Comparison of ENCODE assay signal across 3 cellular contexts in genomic region chr2:156897548-156897947, GRCh38.
TF ChIP-seq lines count a peak whose summit lies in the region.

No MANE protein-coding gene starts in this region.

TF ChIP-seq in HepG2, 621 proteins besides CTCF, POLR2A, EP300 and RAD21:
- peak; percentile 53 for TF ChIP-seq CEBPB (IDR thresholded peaks at IDR 0.05; ENCODE audit: borderline replicate concordance, low read depth, low read length)
- TF ChIP-seq POGZ (CRISPR knock-in tag; IDR thresholded peaks at IDR 0.05), result no peak

TF ChIP-seq in IMR-90, 13 proteins besides CTCF, POLR2A, EP300 and RAD21:
- TF ChIP-seq CEBPB (IDR thresholded peaks at IDR 0.05; ENCODE audit: low read depth, low read length), result peak; percentile 28; the same call in 1 of the 2 replicates
- TF ChIP-seq, protein P1, sequence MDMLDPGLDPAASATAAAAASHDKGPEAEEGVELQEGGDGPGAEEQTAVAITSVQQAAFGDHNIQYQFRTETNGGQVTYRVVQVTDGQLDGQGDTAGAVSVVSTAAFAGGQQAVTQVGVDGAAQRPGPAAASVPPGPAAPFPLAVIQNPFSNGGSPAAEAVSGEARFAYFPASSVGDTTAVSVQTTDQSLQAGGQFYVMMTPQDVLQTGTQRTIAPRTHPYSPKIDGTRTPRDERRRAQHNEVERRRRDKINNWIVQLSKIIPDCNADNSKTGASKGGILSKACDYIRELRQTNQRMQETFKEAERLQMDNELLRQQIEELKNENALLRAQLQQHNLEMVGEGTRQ (IDR thresholded peaks at IDR 0.05; ENCODE audit: low read depth, low read length), result no peak
TF ChIP-seq in IMR-90: peak in this region for 1.

TF ChIP-seq in K562, 482 proteins besides CTCF, POLR2A, EP300 and RAD21:
- TF ChIP-seq CSDE1 (IDR thresholded peaks at IDR 0.05) (no peak), CEBPB (tag; IDR thresholded peaks at IDR 0.05) (peak; percentile 39), ZC3H11A (IDR thresholded peaks at IDR 0.05; ENCODE audit: low read depth, low read length) (no peak), MAFF (IDR thresholded peaks at IDR 0.05; ENCODE audit: low read length) (no peak), ZNF217 (CRISPR knock-in tag; IDR thresholded peaks at IDR 0.05) (no peak), CEBPG (CRISPR knock-in tag; IDR thresholded peaks at IDR 0.05) (no peak), CEBPG (tag; conservative IDR thresholded peaks at IDR 0.05 in 1 of 2, IDR thresholded peaks at IDR 0.05 in 1 of 2) (peak in 1 of 2 experiments; percentile 67; a peak in 1 of 4 replicates), ARNT (IDR thresholded peaks at IDR 0.05) (no peak)
